25 cellular contexts compared by ENCODE assay signal in the genomic region with DNA sequence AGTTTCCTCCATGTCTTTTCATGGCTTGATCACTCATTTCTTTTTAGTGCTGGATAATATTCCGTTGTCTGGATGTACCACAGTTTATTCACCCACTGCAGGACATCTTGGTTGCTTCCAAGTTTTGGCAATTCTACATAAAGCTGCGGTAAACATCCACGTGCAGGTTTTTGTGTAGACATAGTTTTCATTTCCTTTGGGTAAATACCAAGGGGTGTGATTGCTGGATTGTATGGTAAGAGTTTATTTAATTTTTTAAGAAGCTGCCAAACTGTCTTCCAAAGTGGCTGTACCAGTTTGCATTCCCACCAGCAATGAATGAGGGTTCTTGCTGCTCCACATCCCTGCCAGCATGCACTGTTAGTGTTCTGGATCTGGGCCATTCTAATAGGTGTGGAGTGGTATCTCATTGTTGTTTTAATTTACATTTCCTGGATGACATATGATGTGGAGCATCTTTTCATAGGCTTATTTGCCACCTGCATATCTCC. TPM values are rescaled to one million over a fixed set of nuclear protein-coding genes. Genes with fewer than 3 reads are reported as not detected.
A peak's percentile ranks its signal among the peaks of the same experiment; 100 is the strongest.
DNase-seq lines count a peak whose midpoint lies in the region; ATAC-seq and TF ChIP-seq lines count a peak whose summit lies in the region.
"Had no signal": no experiment of that assay in that cellular context is flagged by ENCODE, and none has a peak within 500 bp of the region (broad histone marks: within the 10 kb centered on the region; RNA-seq: fewer than 3 reads in every experiment).

No MANE protein-coding gene starts in this region.

- H3K9me3 Mint-ChIP-seq in activated naive CD8-positive, alpha-beta T cell treated with anti-CD3 and anti-CD28 coated beads for 36 hours = no peaks in the 10 kb centered on the region
- H3K9me3 Mint-ChIP-seq: CD4-positive, alpha-beta T cell; T-cell; T-helper 2 cell treated with Interferon-gamma antibody and Interleukin-4, amounts not matched to agents 5 μg/mL and 100 μg/mL, for 36 hours had no signal

- TF ChIP-seq CTCF in PC-3 (conservative IDR thresholded peaks at IDR 0.05; ENCODE audit: low read depth, low read length) = no peak
- TF ChIP-seq CTCF in foreskin keratinocyte (conservative IDR thresholded peaks at IDR 0.05) = no peak

- H3K4me3 ChIP-seq in PC-3 (ENCODE audit: low read length) = no peak overlapping the region
- H3K4me3 ChIP-seq: BLaER1 had no signal

- H3K79me2 ChIP-seq in PC-3 (ENCODE audit: low read length) = no peaks in the 10 kb centered on the region

- no peak overlapping the region for H3K9ac ChIP-seq in PC-3 (ENCODE audit: low read length)
- H3K9ac ChIP-seq: BLaER1, KMS-11 had no signal

- no peak overlapping the region for H3K4me2 ChIP-seq in PC-3 (ENCODE audit: low read length)
- H3K4me2 ChIP-seq: BLaER1, KMS-11 had no signal

- H4K20me1 ChIP-seq in PC-3 (ENCODE audit: low read length) = no peaks in the 10 kb centered on the region

- H3K27ac Mint-ChIP-seq in activated naive CD8-positive, alpha-beta T cell treated with anti-CD3 and anti-CD28 coated beads for 36 hours = no peak overlapping the region
- H3K27ac Mint-ChIP-seq: CD4-positive, alpha-beta T cell; T-cell; T-helper 2 cell treated with Interferon-gamma antibody and Interleukin-4, amounts not matched to agents 5 μg/mL and 100 μg/mL, for 36 hours had no signal

- no peak overlapping the region for H2AFZ ChIP-seq in PC-3 (ENCODE audit: low read length)

- H3K4me1 ChIP-seq in PC-3 (ENCODE audit: insufficient read depth, low read length) (no peaks in the 10 kb centered on the region), foreskin keratinocyte (no peaks in the 10 kb centered on the region)

- POLR2A ChIA-PET in PC-3 (lab: Charles Lee; ENCODE audit: unreplicated experiment) = no interaction called here

- no peaks in the 10 kb centered on the region for H3F3A ChIP-seq in PC-3 (ENCODE audit: low read length, unreplicated experiment)

- no peaks in the 10 kb centered on the region for H3K36me3 ChIP-seq in PC-3 (ENCODE audit: low read depth, low read length)
- H3K36me3 ChIP-seq: BLaER1 had no signal

- no peaks in the 10 kb centered on the region for H3K9me3 ChIP-seq in PC-3 (ENCODE audit: low read length)
- H3K9me3 ChIP-seq: BLaER1, Caco-2 had no signal

- H3K27me3 ChIP-seq in PC-3 (ENCODE audit: low read length) (no peaks in the 10 kb centered on the region), foreskin keratinocyte (peaks cover 39% of the 10 kb centered on the region)
- H3K27me3 ChIP-seq: BLaER1 had no signal

- no peak overlapping the region for H3K4me3 Mint-ChIP-seq in activated naive CD8-positive, alpha-beta T cell treated with anti-CD3 and anti-CD28 coated beads for 36 hours
- H3K4me3 Mint-ChIP-seq: CD4-positive, alpha-beta T cell; T-cell; T-helper 2 cell treated with Interferon-gamma antibody and Interleukin-4, amounts not matched to agents 5 μg/mL and 100 μg/mL, for 36 hours had no signal

- H3K27me3 Mint-ChIP-seq in activated naive CD8-positive, alpha-beta T cell treated with anti-CD3 and anti-CD28 coated beads for 36 hours = no peaks in the 10 kb centered on the region

- H3K4me1 Mint-ChIP-seq in activated naive CD8-positive, alpha-beta T cell treated with anti-CD3 and anti-CD28 coated beads for 36 hours = no peaks in the 10 kb centered on the region
- H3K4me1 Mint-ChIP-seq: T-cell had no signal

- H3K9me2 ChIP-seq in PC-3 (replicated peaks; ENCODE audit: low read length) = no peaks in the 10 kb centered on the region

- ATAC-seq in PC-3 = peak; percentile 18; the same call in 1 of the 2 replicates
- ATAC-seq in foreskin keratinocyte = no peak
- no peak for ATAC-seq in GM18867 (IDR thresholded peaks at IDR 0.05; ENCODE audit: unreplicated experiment)
- ATAC-seq: HCT116, T-cell had no signal

- intact Hi-C loops in PC-3 (cut with micrococcal nuclease) = no loop called here

- DNase-seq in DMS153 (lab: John Stamatoyannopoulos, UW) = peak; percentile 63
- no peak for DNase-seq in DMS153 treated with DMSO at 0.1 percent for 48 hours (lab: John Stamatoyannopoulos, UW; ENCODE audit: unreplicated experiment)
- DNase-seq in NCI-H2029 (lab: John Stamatoyannopoulos, UW) = peak; percentile 87
- DNase-seq in NCI-H2196 (lab: John Stamatoyannopoulos, UW; ENCODE audit: unreplicated experiment) = peak; percentile 74
- DNase-seq in PC-3 = no peak
- DNase-seq in foreskin keratinocyte = no peak
- DNase-seq in activated naive CD8-positive, alpha-beta T cell treated with anti-CD3 and anti-CD28 coated beads for 36 hours = no peak
- DNase-seq: ACHN; Caco-2; CD4-positive, alpha-beta T cell; DMS 273 treated with DMSO at 0.1 percent for 48 hours; GDM1; IMR-90; MV-4-11; NCI-H1417; NCI-H187; NCI-H524 treated with DMSO at 0.1 percent for 48 hours; SIG-M5; T-cell had no signal

- H3K27ac ChIP-seq in PC-3 (ENCODE audit: low read length) = no peak overlapping the region
- no peak overlapping the region for H3K27ac ChIP-seq in foreskin keratinocyte
- H3K27ac ChIP-seq: 22Rv1, BLaER1, KMS-11 had no signal

- H3K36me3 Mint-ChIP-seq in activated naive CD8-positive, alpha-beta T cell treated with anti-CD3 and anti-CD28 coated beads for 36 hours = no peaks in the 10 kb centered on the region
- H3K36me3 Mint-ChIP-seq: T-cell had no signal

- CTCF ChIA-PET in PC-3 (lab: Charles Lee) = no interaction called here

- no TSS peak for BruUV-seq in PC-3 (replicated peaks; lab: Mats Ljungman, UMichigan)

RNA-seq across cellular contexts. Expression of a gene that starts 44.2 kb away (rescaled TPM):
- total RNA-seq in PC-3 (2014; rRNA removed) (4.6 and 7.9 TPM in 2 replicates), foreskin keratinocyte (0.21 and 0.58 TPM in 2 replicates)
- polyA plus RNA-seq in foreskin keratinocyte = 0.07 and 0.12 TPM in 2 replicates
- total RNA-seq in activated naive CD8-positive, alpha-beta T cell treated with anti-CD3 and anti-CD28 coated beads for 36 hours = under 1 TPM; 0.06 to 0.08 TPM

Comparison
In these comparisons a context has a peak if more than half of its experiments do, and no peak if none do; other contexts are left out.
1. DNase-seq: peak in DMS153 (single experiment), NCI-H2029 (single experiment) and NCI-H2196 (single experiment); none in DMS153 treated with DMSO at 0.1 percent for 48 hours (single experiment), PC-3 (single experiment), foreskin keratinocyte (0 of 2) and activated naive CD8-positive, alpha-beta T cell treated with anti-CD3 and anti-CD28 coated beads for 36 hours (single experiment).